ENCODE assay signal across 7 cellular contexts in the genomic region with DNA sequence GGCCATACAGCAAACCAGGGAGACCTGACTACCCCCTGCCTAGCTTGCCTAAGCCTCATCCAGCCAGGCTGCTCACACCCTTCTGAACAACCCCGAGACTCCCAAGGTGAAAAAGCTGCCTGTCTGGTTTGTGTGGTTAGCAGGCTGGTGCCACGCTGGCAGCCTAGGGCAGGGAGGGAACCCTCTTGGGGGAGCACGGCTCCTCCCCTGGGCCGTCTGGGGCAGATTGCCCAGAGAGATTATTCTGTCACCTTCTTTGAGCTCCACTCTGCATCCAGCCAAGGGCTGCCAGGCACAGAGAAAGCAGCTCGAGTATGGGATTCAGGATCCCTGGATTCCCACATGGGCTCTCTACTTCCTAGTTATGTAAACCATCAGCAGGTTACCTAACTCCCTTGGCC. TPM values are rescaled to one million over a fixed set of nuclear protein-coding genes. Genes with fewer than 3 reads are reported as not detected.
DNase-seq lines count a peak whose midpoint lies in the region; TF ChIP-seq lines count a peak whose summit lies in the region.

No MANE protein-coding gene starts in this region.

- H3F3A ChIP-seq in PC-9 (ENCODE audit: insufficient read depth, low read depth), result peaks cover 4% of the 10 kb centered on the region; the same call in 1 of the 2 replicates

- TF ChIP-seq CTCF in HEK293 (tag by site-specific recombination; IDR thresholded peaks at IDR 0.05), result no peak
- no peak for TF ChIP-seq CTCF in PC-9 (conservative IDR thresholded peaks at IDR 0.05)
- no peak for TF ChIP-seq CTCF in colonic mucosa (IDR thresholded peaks at IDR 0.05)

- H2AFZ ChIP-seq in PC-9, result no peak overlapping the region

- H3K9ac ChIP-seq in colonic mucosa (ENCODE audit: low read depth in 2 of 2, low read length in 2 of 2), result peak overlapping the region; percentile 28 to 61

- H3K27me3 ChIP-seq in PC-9 (ENCODE audit: insufficient read depth, low read depth) (no peaks in the 10 kb centered on the region), colonic mucosa (no peaks in the 10 kb centered on the region)

- H3K4me1 ChIP-seq in HEK293 (ENCODE audit: control insufficient read depth, insufficient read depth, low read length) (no peaks in the 10 kb centered on the region), PC-9 (replicated peaks; ENCODE audit: insufficient read depth) (peaks cover 33% of the 10 kb centered on the region), colonic mucosa (peaks cover 5% of the 10 kb centered on the region)

- peaks cover 0 to 51% of the 10 kb centered on the region in 2 experiments; a peak in 1 of 3 replicates for H3K36me3 ChIP-seq in HEK293 (ENCODE audit: control insufficient read depth in 2 of 2, insufficient read depth in 1 of 2, low read length in 2 of 2)
- H3K36me3 ChIP-seq in PC-9 (ENCODE audit: low read depth), result no peaks in the 10 kb centered on the region
- no peaks in the 10 kb centered on the region for H3K36me3 ChIP-seq in colonic mucosa

- no peaks in the 10 kb centered on the region for H3K9me2 ChIP-seq in PC-9 (ENCODE audit: insufficient read depth)

- H3K4me3 ChIP-seq in HEK293 (ENCODE audit: low read depth, low read length) (no peak overlapping the region), PC-9 (no peak overlapping the region), colonic mucosa (no peak overlapping the region)

- intact Hi-C loops in PC-9 (cut with micrococcal nuclease; ENCODE audit: unreplicated experiment), result loop anchor here (2.0 kb wide), 2 partner anchors 47 to 79 kb away; a partner anchor contains a TSS
- intact Hi-C loops in colonic mucosa (cut with DNase I), result no loop called here
- intact Hi-C loops in posterior vena cava (cut with DNase I), result loop anchor here in 1 of 2 donors (1.0 kb wide), 1 partner anchor 12 kb away; no protein-coding TSS in a partner anchor

- H4K20me1 ChIP-seq in PC-9 (ENCODE audit: insufficient read depth), result no peaks in the 10 kb centered on the region

- BruUV-seq in PC-9 (replicated peaks; lab: Mats Ljungman, UMichigan), result no TSS peak

- H3K4me2 ChIP-seq in PC-9, result peak overlapping the region; percentile 46

- peak; percentile 91 to 96 for DNase-seq in PC-9
- DNase-seq in colonic mucosa, result peak; percentile 96
- DNase-seq in posterior vena cava (ENCODE audit: low spot score), result peak; percentile 77
- DNase-seq in NCI-H748 treated with DMSO at 0.1 percent for 48 hours (lab: John Stamatoyannopoulos, UW), result no peak
- no peak for DNase-seq in COLO829 (ENCODE audit: low spot score)
- DNase-seq in ACHN, result no peak

- H3K27ac ChIP-seq in HEK293 (ENCODE audit: extremely low read depth, low read depth, low read length) (no peak overlapping the region), PC-9 (no peak overlapping the region), colonic mucosa (peak overlapping the region; percentile 52)

- no peaks in the 10 kb centered on the region for H3K79me2 ChIP-seq in PC-9 (ENCODE audit: low read depth)

- POLR2A ChIA-PET in HEK293 (lab: Yijun Ruan, JAX), result interaction anchor here (0.5 kb wide), 1 partner anchor 63 kb away, joined by 3 read pairs; no protein-coding TSS in a partner anchor
- POLR2A ChIA-PET in PC-9 (lab: Charles Lee; ENCODE audit: unreplicated experiment), result interaction anchor here (0.6 to 1.0 kb wide), 4 partner anchors 33 to 236 kb away, joined by 3 to 14 read pairs (median 4); a partner anchor contains a TSS

- no peaks in the 10 kb centered on the region for H3K9me3 ChIP-seq in HEK293 (ENCODE audit: control insufficient read depth, insufficient read depth, low read depth, low read length)
- no peaks in the 10 kb centered on the region for H3K9me3 ChIP-seq in PC-9 (ENCODE audit: insufficient read depth, low read depth)
- H3K9me3 ChIP-seq in colonic mucosa, result no peaks in the 10 kb centered on the region

- CTCF ChIA-PET in HEK293 (lab: Yijun Ruan, JAX), result interaction anchor here (0.6 to 1.3 kb wide), 3 partner anchors 31 to 174 kb away, joined by 4 to 6 read pairs (median 4); no protein-coding TSS in a partner anchor
- CTCF ChIA-PET in PC-9 (lab: Charles Lee), result interaction anchor here (0.6 kb wide), 2 partner anchors 24 to 83 kb away, joined by 3 to 7 read pairs; no protein-coding TSS in a partner anchor

- in situ Hi-C loops in ACHN (cut with HindIII; ENCODE audit: low pct_ligation_motif_present, low pct_unique_long_range_greater_than_20kb, low sequenced_read_pairs), result no loop called here

TF ChIP-seq in HEK293, 187 proteins besides CTCF, POLR2A, EP300 and RAD21 (continues in another document):
- TF ChIP-seq ZNF48 (tag by site-specific recombination; IDR thresholded peaks at IDR 0.05) (no peak), GLIS1 (tag by site-specific recombination; IDR thresholded peaks at IDR 0.05) (peak; percentile 89), ZFHX2 (tag by site-specific recombination; conservative IDR thresholded peaks at IDR 0.05) (no peak), OVOL3 (tag by site-specific recombination; IDR thresholded peaks at IDR 0.05) (no peak), ZIC2 (tag by site-specific recombination; IDR thresholded peaks at IDR 0.05) (peak; percentile 60), SP7 (tag by site-specific recombination; IDR thresholded peaks at IDR 0.05) (no peak), ZNF521 (tag by site-specific recombination; IDR thresholded peaks at IDR 0.05) (no peak), ZBTB8A (tag by site-specific recombination; IDR thresholded peaks at IDR 0.05) (no peak), KLF7 (tag by site-specific recombination; IDR thresholded peaks at IDR 0.05; ENCODE audit: borderline replicate concordance) (no peak), ZFP37 (tag by site-specific recombination; IDR thresholded peaks at IDR 0.05) (no peak)
- TF ChIP-seq, protein P1, sequence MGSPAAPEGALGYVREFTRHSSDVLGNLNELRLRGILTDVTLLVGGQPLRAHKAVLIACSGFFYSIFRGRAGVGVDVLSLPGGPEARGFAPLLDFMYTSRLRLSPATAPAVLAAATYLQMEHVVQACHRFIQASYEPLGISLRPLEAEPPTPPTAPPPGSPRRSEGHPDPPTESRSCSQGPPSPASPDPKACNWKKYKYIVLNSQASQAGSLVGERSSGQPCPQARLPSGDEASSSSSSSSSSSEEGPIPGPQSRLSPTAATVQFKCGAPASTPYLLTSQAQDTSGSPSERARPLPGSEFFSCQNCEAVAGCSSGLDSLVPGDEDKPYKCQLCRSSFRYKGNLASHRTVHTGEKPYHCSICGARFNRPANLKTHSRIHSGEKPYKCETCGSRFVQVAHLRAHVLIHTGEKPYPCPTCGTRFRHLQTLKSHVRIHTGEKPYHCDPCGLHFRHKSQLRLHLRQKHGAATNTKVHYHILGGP (tag by site-specific recombination; IDR thresholded peaks at IDR 0.05), result no peak
- TF ChIP-seq, protein P2, sequence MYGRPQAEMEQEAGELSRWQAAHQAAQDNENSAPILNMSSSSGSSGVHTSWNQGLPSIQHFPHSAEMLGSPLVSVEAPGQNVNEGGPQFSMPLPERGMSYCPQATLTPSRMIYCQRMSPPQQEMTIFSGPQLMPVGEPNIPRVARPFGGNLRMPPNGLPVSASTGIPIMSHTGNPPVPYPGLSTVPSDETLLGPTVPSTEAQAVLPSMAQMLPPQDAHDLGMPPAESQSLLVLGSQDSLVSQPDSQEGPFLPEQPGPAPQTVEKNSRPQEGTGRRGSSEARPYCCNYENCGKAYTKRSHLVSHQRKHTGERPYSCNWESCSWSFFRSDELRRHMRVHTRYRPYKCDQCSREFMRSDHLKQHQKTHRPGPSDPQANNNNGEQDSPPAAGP (tag by site-specific recombination; IDR thresholded peaks at IDR 0.05), result 0 out of 2 replicates have a peak, but pooled peaks have one; percentile 23
- TF ChIP-seq, protein P3, sequence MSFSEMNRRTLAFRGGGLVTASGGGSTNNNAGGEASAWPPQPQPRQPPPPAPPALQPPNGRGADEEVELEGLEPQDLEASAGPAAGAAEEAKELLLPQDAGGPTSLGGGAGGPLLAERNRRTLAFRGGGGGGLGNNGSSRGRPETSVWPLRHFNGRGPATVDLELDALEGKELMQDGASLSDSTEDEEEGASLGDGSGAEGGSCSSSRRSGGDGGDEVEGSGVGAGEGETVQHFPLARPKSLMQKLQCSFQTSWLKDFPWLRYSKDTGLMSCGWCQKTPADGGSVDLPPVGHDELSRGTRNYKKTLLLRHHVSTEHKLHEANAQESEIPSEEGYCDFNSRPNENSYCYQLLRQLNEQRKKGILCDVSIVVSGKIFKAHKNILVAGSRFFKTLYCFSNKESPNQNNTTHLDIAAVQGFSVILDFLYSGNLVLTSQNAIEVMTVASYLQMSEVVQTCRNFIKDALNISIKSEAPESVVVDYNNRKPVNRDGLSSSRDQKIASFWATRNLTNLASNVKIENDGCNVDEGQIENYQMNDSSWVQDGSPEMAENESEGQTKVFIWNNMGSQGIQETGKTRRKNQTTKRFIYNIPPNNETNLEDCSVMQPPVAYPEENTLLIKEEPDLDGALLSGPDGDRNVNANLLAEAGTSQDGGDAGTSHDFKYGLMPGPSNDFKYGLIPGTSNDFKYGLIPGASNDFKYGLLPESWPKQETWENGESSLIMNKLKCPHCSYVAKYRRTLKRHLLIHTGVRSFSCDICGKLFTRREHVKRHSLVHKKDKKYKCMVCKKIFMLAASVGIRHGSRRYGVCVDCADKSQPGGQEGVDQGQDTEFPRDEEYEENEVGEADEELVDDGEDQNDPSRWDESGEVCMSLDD (tag by site-specific recombination; IDR thresholded peaks at IDR 0.05), result no peak

RNA-seq across cellular contexts. Expression of a gene that starts 27.5 kb away (rescaled TPM):
- 2.7 and 3.5 TPM in 2 replicates for total RNA-seq in PC-9 (2021)
- total RNA-seq in colonic mucosa, result 100 to 1,000 TPM; 128 to 133 TPM
- 10 to 100 TPM; 20.4 to 23.0 TPM for total RNA-seq in posterior vena cava

RNA-seq across cellular contexts. Expression of a gene that starts 32.0 kb away (rescaled TPM):
- 17.6 and 24.1 TPM in 2 replicates for total RNA-seq in PC-9 (2021)
- 10 to 100 TPM; 22.9 to 27.3 TPM for total RNA-seq in colonic mucosa
- 10 to 100 TPM; 37.8 to 51.4 TPM for total RNA-seq in posterior vena cava

Comparison
In these comparisons a context has a peak if more than half of its experiments do, and no peak if none do; other contexts are left out.
1. DNase-seq: peak in PC-9 (2 of 2), colonic mucosa (single experiment) and posterior vena cava (single experiment); none in NCI-H748 treated with DMSO at 0.1 percent for 48 hours (single experiment), COLO829 (single experiment) and ACHN (single experiment).
2. RNA of a gene that starts 27.5 kb away (total RNA-seq): 128 to 133 TPM in colonic mucosa; 20.4 to 23.0 TPM in posterior vena cava and 2.7 to 3.5 TPM in PC-9; every median in the first group is over 4 times any median in the second.